Comparison of ENCODE assay signal across 8 cellular contexts in genomic region chrX:131792356-131792749, GRCh38.
A peak's percentile ranks its signal among the peaks of the same experiment; 100 is the strongest.
DNase-seq lines count a peak whose midpoint lies in the region; ATAC-seq, FAIRE-seq and TF ChIP-seq lines count a peak whose summit lies in the region.
"Had no signal": no experiment of that assay in that cellular context is flagged by ENCODE, and none has a peak within 500 bp of the region (broad histone marks: within the 10 kb centered on the region; RNA-seq: fewer than 3 reads in every experiment).

No MANE protein-coding gene starts in this region.

- DNase-seq in activated gamma-delta T cell treated with Interleukin-2 at 50 U/mL for 16 hours: peak; percentile 87
- peak; percentile 95 for DNase-seq in mucosa of gallbladder (ENCODE audit: low spot score)
- DNase-seq in chondrocyte (ENCODE audit: low spot score): no peak
- no peak for DNase-seq in stimulated activated naive CD4-positive, alpha-beta T cell treated with Interleukin-2 at 50 U/mL for 16 hours (lab: John Stamatoyannopoulos, UW)
- no peak for DNase-seq in D721Med (ENCODE audit: insufficient read length, low spot score)

- H3K4me1 Mint-ChIP-seq in IgD-negative memory B cell (peaks cover 5 to 10% (median 8%) of the 10 kb centered on the region in 3 donors), chondrocyte (ENCODE audit: low read depth) (no peaks in the 10 kb centered on the region)

- H3K27me3 Mint-ChIP-seq in IgD-negative memory B cell: peaks cover 4% of the 10 kb centered on the region
- H3K27me3 Mint-ChIP-seq in chondrocyte (ENCODE audit: low read depth): no peaks in the 10 kb centered on the region

- no peak for FAIRE-seq in D721Med (lab: Jason Lieb, UNC)

- H3K27ac Mint-ChIP-seq in IgD-negative memory B cell (peak overlapping the region; percentile 93 to 99 (median 99)), chondrocyte (ENCODE audit: unreplicated experiment) (no peak overlapping the region)
- H3K27ac Mint-ChIP-seq: T-helper 1 cell treated with Interleukin-12 subunit alpha and Interleukin-12 subunit beta and Interleukin-4 antibody, amounts not matched to agents 30 μg/mL and 1 μg/mL, for 36 hours had no signal

- H3K4me3 Mint-ChIP-seq in IgD-negative memory B cell: peak overlapping the region; percentile 94 to 100 (median 96)
- no peak overlapping the region for H3K4me3 Mint-ChIP-seq in chondrocyte (ENCODE audit: unreplicated experiment)
- H3K4me3 Mint-ChIP-seq: T-helper 1 cell treated with Interleukin-12 subunit alpha and Interleukin-12 subunit beta and Interleukin-4 antibody, amounts not matched to agents 30 μg/mL and 1 μg/mL, for 36 hours had no signal

- H3K36me3 Mint-ChIP-seq in IgD-negative memory B cell (no peaks in the 10 kb centered on the region), chondrocyte (ENCODE audit: low read depth) (peaks cover 3% of the 10 kb centered on the region)

- peak; percentile 40 for ATAC-seq in GM18858 (IDR thresholded peaks at IDR 0.05; ENCODE audit: unreplicated experiment)

- TF ChIP-seq CTCF in chondrocyte (IDR thresholded peaks at IDR 0.05): no peak
- TF ChIP-seq CTCF in D721Med (IDR thresholded peaks at IDR 0.05; ENCODE audit: insufficient read depth, missing control alignments): no peak

- no peaks in the 10 kb centered on the region for H3K9me3 Mint-ChIP-seq in IgD-negative memory B cell
- peaks cover 3% of the 10 kb centered on the region for H3K9me3 Mint-ChIP-seq in chondrocyte (ENCODE audit: low read depth)
- H3K9me3 Mint-ChIP-seq: T-helper 1 cell treated with Interleukin-12 subunit alpha and Interleukin-12 subunit beta and Interleukin-4 antibody, amounts not matched to agents 30 μg/mL and 1 μg/mL, for 36 hours had no signal

Comparison
In these comparisons a context has a peak if more than half of its experiments do, and no peak if none do; other contexts are left out.
1. DNase-seq: peak in activated gamma-delta T cell treated with Interleukin-2 at 50 U/mL for 16 hours (single experiment) and mucosa of gallbladder (single experiment); none in chondrocyte (single experiment), stimulated activated naive CD4-positive, alpha-beta T cell treated with Interleukin-2 at 50 U/mL for 16 hours (single experiment) and D721Med (single experiment).